9 cellular contexts compared by ENCODE assay signal in the genomic region with DNA sequence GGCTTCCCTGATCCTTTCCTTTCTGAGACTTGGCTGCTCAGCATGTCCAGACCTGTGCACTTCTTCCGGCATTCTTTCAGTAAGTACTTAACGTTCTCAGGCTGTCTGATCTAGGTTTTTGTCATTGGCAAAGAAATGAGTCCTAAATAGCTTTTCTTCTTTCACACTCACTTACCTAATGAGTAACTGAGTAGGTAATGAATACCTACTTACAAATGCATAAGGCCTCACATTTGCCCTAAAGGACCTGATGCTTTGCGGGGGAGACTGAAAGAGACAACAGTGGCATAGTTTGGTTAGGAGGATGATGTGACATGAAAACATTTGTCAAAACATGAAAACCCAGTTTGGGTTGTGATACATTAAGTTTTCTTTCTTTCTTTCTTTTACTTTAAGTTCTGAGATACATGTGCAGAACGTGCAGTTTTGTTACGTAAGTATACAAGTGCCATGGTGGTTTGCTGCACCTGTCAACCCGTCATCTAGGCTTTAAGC.
A peak's percentile ranks its signal among the peaks of the same experiment; 100 is the strongest.
DNase-seq lines count a peak whose midpoint lies in the region; ATAC-seq, FAIRE-seq and TF ChIP-seq lines count a peak whose summit lies in the region.
"Had no signal": no experiment of that assay in that cellular context is flagged by ENCODE, and none has a peak within 500 bp of the region (broad histone marks: within the 10 kb centered on the region; RNA-seq: fewer than 3 reads in every experiment).

No MANE protein-coding gene starts in this region.

- no peak overlapping the region for H3K4me3 Mint-ChIP-seq in MCF 10A (ENCODE audit: unreplicated experiment)
- H3K4me3 Mint-ChIP-seq in naive thymus-derived CD4-positive, alpha-beta T cell = no peak overlapping the region

- H3K36me3 ChIP-seq in naive thymus-derived CD4-positive, alpha-beta T cell (ENCODE audit: control insufficient read depth in 2 of 3, insufficient read depth in 3 of 3, low read length in 3 of 3) = no peaks in the 10 kb centered on the region
- H3K36me3 ChIP-seq: gastroesophageal sphincter had no signal

- no peak overlapping the region for H3K4me3 ChIP-seq in naive thymus-derived CD4-positive, alpha-beta T cell (ENCODE audit: low read length)
- H3K4me3 ChIP-seq in dorsolateral prefrontal cortex = no peak overlapping the region
- H3K4me3 ChIP-seq: gastroesophageal sphincter had no signal

- peaks cover 38% of the 10 kb centered on the region for H3K4me1 Mint-ChIP-seq in MCF 10A (ENCODE audit: insufficient read depth, unreplicated experiment)
- H3K4me1 Mint-ChIP-seq in naive thymus-derived CD4-positive, alpha-beta T cell = peaks cover 0 to 31% (median 6%) of the 10 kb centered on the region in 7 donors

- CTCF ChIA-PET in MCF 10A (lab: Yijun Ruan, JAX) = interaction anchor here (1.0 to 1.5 kb wide), 3 partner anchors 8 to 22 kb away, joined by 3 to 7 read pairs (median 3); no protein-coding TSS in a partner anchor
- CTCF ChIA-PET in naive thymus-derived CD4-positive, alpha-beta T cell (lab: Charles Lee) = no interaction called here

- BruUV-seq in MCF 10A (replicated peaks; lab: Mats Ljungman, UMichigan) = no TSS peak

- ATAC-seq in GM19395 (IDR thresholded peaks at IDR 0.05; ENCODE audit: unreplicated experiment) (peak; percentile 99), HG03039 (IDR thresholded peaks at IDR 0.05; ENCODE audit: unreplicated experiment) (peak; percentile 96)
- ATAC-seq in naive thymus-derived CD4-positive, alpha-beta T cell = no peak
- ATAC-seq: gastroesophageal sphincter had no signal

- no peaks in the 10 kb centered on the region for H3K27me3 ChIP-seq in naive thymus-derived CD4-positive, alpha-beta T cell (ENCODE audit: control insufficient read depth in 2 of 2, insufficient read depth in 2 of 2, low read length in 2 of 2)
- H3K27me3 ChIP-seq in dorsolateral prefrontal cortex = no peaks in the 10 kb centered on the region
- H3K27me3 ChIP-seq: gastroesophageal sphincter had no signal

- H3K27ac ChIP-seq in naive thymus-derived CD4-positive, alpha-beta T cell (ENCODE audit: low read depth, low read length) = no peak overlapping the region
- no peak overlapping the region for H3K27ac ChIP-seq in dorsolateral prefrontal cortex
- H3K27ac ChIP-seq: gastroesophageal sphincter had no signal

- DNase-seq in GM18507 (ENCODE audit: extremely low spot score, insufficient read length, low read depth) (peak; percentile 33), MCF 10A (ENCODE audit: unreplicated experiment) (peak; percentile 81), NCI-H1092 (lab: John Stamatoyannopoulos, UW) (no peak), dorsolateral prefrontal cortex (no peak)
- DNase-seq in naive thymus-derived CD4-positive, alpha-beta T cell = no peak
- DNase-seq in activated CD4-positive, CD25-positive, alpha-beta regulatory T cell (lab: John Stamatoyannopoulos, UW) = no peak

- H3K9me3 Mint-ChIP-seq in MCF 10A (ENCODE audit: unreplicated experiment) = no peaks in the 10 kb centered on the region
- H3K9me3 Mint-ChIP-seq in naive thymus-derived CD4-positive, alpha-beta T cell = peaks cover 0 to 4% (median 0%) of the 10 kb centered on the region in 11 donors

- no peaks in the 10 kb centered on the region for H3K36me3 Mint-ChIP-seq in MCF 10A (ENCODE audit: insufficient read depth, unreplicated experiment)
- H3K36me3 Mint-ChIP-seq in naive thymus-derived CD4-positive, alpha-beta T cell = peaks cover 0 to 4% (median 0%) of the 10 kb centered on the region in 5 donors

- TF ChIP-seq CTCF in MCF 10A (IDR thresholded peaks at IDR 0.05; ENCODE audit: unreplicated experiment) = no peak
- TF ChIP-seq CTCF in dorsolateral prefrontal cortex (IDR thresholded peaks at IDR 0.05 in 54 of 56, conservative IDR thresholded peaks at IDR 0.05 in 2 of 56; ENCODE audit: low read depth in 1 of 56, partially characterized antibody in 56 of 56) = no peak

- FAIRE-seq in GM18507 (lab: Jason Lieb, UNC) = peak; percentile 97

- no peaks in the 10 kb centered on the region for H3K9me3 ChIP-seq in naive thymus-derived CD4-positive, alpha-beta T cell (ENCODE audit: control insufficient read depth in 2 of 3, low read length in 3 of 3)
- H3K9me3 ChIP-seq: gastroesophageal sphincter had no signal

- H3K27ac Mint-ChIP-seq in MCF 10A (ENCODE audit: low read depth, unreplicated experiment) = peak overlapping the region; percentile 82
- no peak overlapping the region for H3K27ac Mint-ChIP-seq in naive thymus-derived CD4-positive, alpha-beta T cell

- H3K27me3 Mint-ChIP-seq in MCF 10A (ENCODE audit: insufficient read depth, unreplicated experiment) = no peaks in the 10 kb centered on the region
- H3K27me3 Mint-ChIP-seq in naive thymus-derived CD4-positive, alpha-beta T cell = peaks cover 0 to 3% (median 0%) of the 10 kb centered on the region in 5 donors

- intact Hi-C loops in MCF 10A (cut with micrococcal nuclease) = no loop called here
- intact Hi-C loops in naive thymus-derived CD4-positive, alpha-beta T cell (cut with micrococcal nuclease) = no loop called here
- intact Hi-C loops in dorsolateral prefrontal cortex (cut with DNase I) = no loop called here

- POLR2A ChIA-PET in MCF 10A (lab: Yijun Ruan, JAX) = interaction anchor here (0.7 to 1.9 kb wide), 12 partner anchors 8 to 1140 kb away, joined by 3 to 17 read pairs (median 4); no protein-coding TSS in a partner anchor
- POLR2A ChIA-PET in naive thymus-derived CD4-positive, alpha-beta T cell (lab: Charles Lee) = no interaction called here

- no peaks in the 10 kb centered on the region for H3K4me1 ChIP-seq in naive thymus-derived CD4-positive, alpha-beta T cell (ENCODE audit: control insufficient read depth in 2 of 2, insufficient read depth in 2 of 2, low read length in 2 of 2)
- H3K4me1 ChIP-seq: gastroesophageal sphincter had no signal

Comparison
In these comparisons a context has a peak if more than half of its experiments do, and no peak if none do; other contexts are left out.
1. DNase-seq: peak in GM18507 (single experiment) and MCF 10A (single experiment); none in NCI-H1092 (single experiment), naive thymus-derived CD4-positive, alpha-beta T cell (0 of 9), activated CD4-positive, CD25-positive, alpha-beta regulatory T cell (0 of 4) and dorsolateral prefrontal cortex (0 of 10).